1 cellular context compared by ENCODE assay signal in the genomic region with DNA sequence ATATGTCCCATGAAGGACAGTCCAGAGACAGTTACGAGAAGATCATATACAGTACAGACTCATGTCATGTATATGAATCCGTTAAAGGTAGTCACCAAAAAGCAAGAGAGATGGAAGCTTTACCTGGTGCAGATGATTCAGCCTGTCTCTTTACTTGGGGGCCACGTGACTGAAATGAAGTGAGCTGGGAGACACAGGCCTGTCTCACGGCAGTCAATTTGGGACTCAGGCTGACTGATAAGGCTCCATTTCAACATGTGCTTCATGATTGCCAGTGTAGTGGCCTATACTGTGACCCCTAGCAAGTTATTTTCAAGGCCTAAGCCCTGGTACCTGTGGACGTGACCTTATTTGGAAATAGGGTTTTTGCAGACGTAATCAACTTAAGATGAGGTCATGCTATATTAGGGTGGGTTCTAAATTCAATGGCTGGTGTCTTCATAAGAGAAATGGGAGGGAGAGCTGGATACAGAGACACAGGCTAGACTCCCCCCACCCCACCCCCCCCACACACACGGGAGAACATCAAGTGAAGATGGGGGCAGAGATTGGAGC.
TF ChIP-seq lines count a peak whose summit lies in the region.

No MANE protein-coding gene starts in this region.

TF ChIP-seq in K562, 482 proteins besides CTCF, POLR2A, EP300 and RAD21 (continued from another document and continues in another):
- peak in 1 of 2 experiments; percentile 26; a peak in 1 of 4 replicates for TF ChIP-seq MNT (conservative IDR thresholded peaks at IDR 0.05)
- TF ChIP-seq DDX20 (tag; IDR thresholded peaks at IDR 0.05; ENCODE audit: low read depth): no peak
- TF ChIP-seq NFE2L1 (tag; IDR thresholded peaks at IDR 0.05; ENCODE audit: borderline replicate concordance, low read depth): no peak
- TF ChIP-seq, protein P1, sequence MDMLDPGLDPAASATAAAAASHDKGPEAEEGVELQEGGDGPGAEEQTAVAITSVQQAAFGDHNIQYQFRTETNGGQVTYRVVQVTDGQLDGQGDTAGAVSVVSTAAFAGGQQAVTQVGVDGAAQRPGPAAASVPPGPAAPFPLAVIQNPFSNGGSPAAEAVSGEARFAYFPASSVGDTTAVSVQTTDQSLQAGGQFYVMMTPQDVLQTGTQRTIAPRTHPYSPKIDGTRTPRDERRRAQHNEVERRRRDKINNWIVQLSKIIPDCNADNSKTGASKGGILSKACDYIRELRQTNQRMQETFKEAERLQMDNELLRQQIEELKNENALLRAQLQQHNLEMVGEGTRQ (CRISPR knock-in tag; IDR thresholded peaks at IDR 0.05): peak; percentile 80
- TF ChIP-seq, protein P2, sequence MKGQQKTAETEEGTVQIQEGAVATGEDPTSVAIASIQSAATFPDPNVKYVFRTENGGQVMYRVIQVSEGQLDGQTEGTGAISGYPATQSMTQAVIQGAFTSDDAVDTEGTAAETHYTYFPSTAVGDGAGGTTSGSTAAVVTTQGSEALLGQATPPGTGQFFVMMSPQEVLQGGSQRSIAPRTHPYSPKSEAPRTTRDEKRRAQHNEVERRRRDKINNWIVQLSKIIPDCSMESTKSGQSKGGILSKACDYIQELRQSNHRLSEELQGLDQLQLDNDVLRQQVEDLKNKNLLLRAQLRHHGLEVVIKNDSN (CRISPR knock-in tag; IDR thresholded peaks at IDR 0.05): peak; percentile 80
- peak; percentile 54; the same call in 1 of the 2 replicates for TF ChIP-seq BHLHE40 (IDR thresholded peaks at IDR 0.05; ENCODE audit: low read length)
- TF ChIP-seq, protein P3, sequence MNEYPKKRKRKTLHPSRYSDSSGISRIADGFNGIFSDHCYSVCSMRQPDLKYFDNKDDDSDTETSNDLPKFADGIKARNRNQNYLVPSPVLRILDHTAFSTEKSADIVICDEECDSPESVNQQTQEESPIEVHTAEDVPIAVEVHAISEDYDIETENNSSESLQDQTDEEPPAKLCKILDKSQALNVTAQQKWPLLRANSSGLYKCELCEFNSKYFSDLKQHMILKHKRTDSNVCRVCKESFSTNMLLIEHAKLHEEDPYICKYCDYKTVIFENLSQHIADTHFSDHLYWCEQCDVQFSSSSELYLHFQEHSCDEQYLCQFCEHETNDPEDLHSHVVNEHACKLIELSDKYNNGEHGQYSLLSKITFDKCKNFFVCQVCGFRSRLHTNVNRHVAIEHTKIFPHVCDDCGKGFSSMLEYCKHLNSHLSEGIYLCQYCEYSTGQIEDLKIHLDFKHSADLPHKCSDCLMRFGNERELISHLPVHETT (CRISPR knock-in tag; conservative IDR thresholded peaks at IDR 0.05 in 1 of 2, IDR thresholded peaks at IDR 0.05 in 1 of 2): peak in 1 of 2 experiments; percentile 38; a peak in 1 of 4 replicates
- peak; percentile 72 for TF ChIP-seq MYC (IDR thresholded peaks at IDR 0.05; ENCODE audit: low read depth, low read length)
- no peak for TF ChIP-seq MYC (CRISPR knock-in tag; IDR thresholded peaks at IDR 0.05; ENCODE audit: borderline replicate concordance, low read depth)
- TF ChIP-seq RAD51 (IDR thresholded peaks at IDR 0.05; ENCODE audit: borderline replicate concordance, low read depth): peak; percentile 78
- TF ChIP-seq SOX6 (IDR thresholded peaks at IDR 0.05): 0 out of 2 replicates have a peak, but pooled peaks have one; percentile 9
- TF ChIP-seq CEBPG (CRISPR knock-in tag; IDR thresholded peaks at IDR 0.05): no peak
- no peak for TF ChIP-seq CEBPG (tag; conservative IDR thresholded peaks at IDR 0.05 in 1 of 2, IDR thresholded peaks at IDR 0.05 in 1 of 2)
- peak; percentile 66 for TF ChIP-seq TFE3 (CRISPR knock-in tag; IDR thresholded peaks at IDR 0.05)
- peak; percentile 41; the same call in 1 of the 2 replicates for TF ChIP-seq VEZF1 (CRISPR knock-in tag; IDR thresholded peaks at IDR 0.05)
- TF ChIP-seq MAX (CRISPR knock-in tag; IDR thresholded peaks at IDR 0.05): peak; percentile 38; the same call in 1 of the 2 replicates
- TF ChIP-seq, protein P4, sequence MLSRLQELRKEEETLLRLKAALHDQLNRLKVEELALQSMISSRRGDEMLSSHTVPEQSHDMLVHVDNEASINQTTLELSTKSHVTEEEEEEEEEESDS (CRISPR knock-in tag; IDR thresholded peaks at IDR 0.05): no peak
- no peak for TF ChIP-seq ZNF174 (CRISPR knock-in tag; IDR thresholded peaks at IDR 0.05)
- no peak for TF ChIP-seq HMGXB4 (CRISPR knock-in tag; IDR thresholded peaks at IDR 0.05)
- no peak for TF ChIP-seq ZZZ3 (IDR thresholded peaks at IDR 0.05)
- TF ChIP-seq ZKSCAN1 (IDR thresholded peaks at IDR 0.05; ENCODE audit: low read depth, low read length): no peak
- peak; percentile 10; the same call in 1 of the 2 replicates for TF ChIP-seq JUND (IDR thresholded peaks at IDR 0.05; ENCODE audit: borderline replicate concordance, low read depth, low read length)
- TF ChIP-seq JUND (tag; IDR thresholded peaks at IDR 0.05; ENCODE audit: borderline replicate concordance, low read depth, low read length): peak; percentile 34; the same call in 1 of the 3 replicates
- no peak for TF ChIP-seq KAT7 (CRISPR knock-in tag; IDR thresholded peaks at IDR 0.05; ENCODE audit: borderline replicate concordance)
- peak in 1 of 2 experiments; percentile 91; a peak in 2 of 4 replicates for TF ChIP-seq SRF (CRISPR knock-in tag; IDR thresholded peaks at IDR 0.05)
- TF ChIP-seq DACH1 (IDR thresholded peaks at IDR 0.05; ENCODE audit: partially characterized antibody): no peak
- TF ChIP-seq, protein P5, sequence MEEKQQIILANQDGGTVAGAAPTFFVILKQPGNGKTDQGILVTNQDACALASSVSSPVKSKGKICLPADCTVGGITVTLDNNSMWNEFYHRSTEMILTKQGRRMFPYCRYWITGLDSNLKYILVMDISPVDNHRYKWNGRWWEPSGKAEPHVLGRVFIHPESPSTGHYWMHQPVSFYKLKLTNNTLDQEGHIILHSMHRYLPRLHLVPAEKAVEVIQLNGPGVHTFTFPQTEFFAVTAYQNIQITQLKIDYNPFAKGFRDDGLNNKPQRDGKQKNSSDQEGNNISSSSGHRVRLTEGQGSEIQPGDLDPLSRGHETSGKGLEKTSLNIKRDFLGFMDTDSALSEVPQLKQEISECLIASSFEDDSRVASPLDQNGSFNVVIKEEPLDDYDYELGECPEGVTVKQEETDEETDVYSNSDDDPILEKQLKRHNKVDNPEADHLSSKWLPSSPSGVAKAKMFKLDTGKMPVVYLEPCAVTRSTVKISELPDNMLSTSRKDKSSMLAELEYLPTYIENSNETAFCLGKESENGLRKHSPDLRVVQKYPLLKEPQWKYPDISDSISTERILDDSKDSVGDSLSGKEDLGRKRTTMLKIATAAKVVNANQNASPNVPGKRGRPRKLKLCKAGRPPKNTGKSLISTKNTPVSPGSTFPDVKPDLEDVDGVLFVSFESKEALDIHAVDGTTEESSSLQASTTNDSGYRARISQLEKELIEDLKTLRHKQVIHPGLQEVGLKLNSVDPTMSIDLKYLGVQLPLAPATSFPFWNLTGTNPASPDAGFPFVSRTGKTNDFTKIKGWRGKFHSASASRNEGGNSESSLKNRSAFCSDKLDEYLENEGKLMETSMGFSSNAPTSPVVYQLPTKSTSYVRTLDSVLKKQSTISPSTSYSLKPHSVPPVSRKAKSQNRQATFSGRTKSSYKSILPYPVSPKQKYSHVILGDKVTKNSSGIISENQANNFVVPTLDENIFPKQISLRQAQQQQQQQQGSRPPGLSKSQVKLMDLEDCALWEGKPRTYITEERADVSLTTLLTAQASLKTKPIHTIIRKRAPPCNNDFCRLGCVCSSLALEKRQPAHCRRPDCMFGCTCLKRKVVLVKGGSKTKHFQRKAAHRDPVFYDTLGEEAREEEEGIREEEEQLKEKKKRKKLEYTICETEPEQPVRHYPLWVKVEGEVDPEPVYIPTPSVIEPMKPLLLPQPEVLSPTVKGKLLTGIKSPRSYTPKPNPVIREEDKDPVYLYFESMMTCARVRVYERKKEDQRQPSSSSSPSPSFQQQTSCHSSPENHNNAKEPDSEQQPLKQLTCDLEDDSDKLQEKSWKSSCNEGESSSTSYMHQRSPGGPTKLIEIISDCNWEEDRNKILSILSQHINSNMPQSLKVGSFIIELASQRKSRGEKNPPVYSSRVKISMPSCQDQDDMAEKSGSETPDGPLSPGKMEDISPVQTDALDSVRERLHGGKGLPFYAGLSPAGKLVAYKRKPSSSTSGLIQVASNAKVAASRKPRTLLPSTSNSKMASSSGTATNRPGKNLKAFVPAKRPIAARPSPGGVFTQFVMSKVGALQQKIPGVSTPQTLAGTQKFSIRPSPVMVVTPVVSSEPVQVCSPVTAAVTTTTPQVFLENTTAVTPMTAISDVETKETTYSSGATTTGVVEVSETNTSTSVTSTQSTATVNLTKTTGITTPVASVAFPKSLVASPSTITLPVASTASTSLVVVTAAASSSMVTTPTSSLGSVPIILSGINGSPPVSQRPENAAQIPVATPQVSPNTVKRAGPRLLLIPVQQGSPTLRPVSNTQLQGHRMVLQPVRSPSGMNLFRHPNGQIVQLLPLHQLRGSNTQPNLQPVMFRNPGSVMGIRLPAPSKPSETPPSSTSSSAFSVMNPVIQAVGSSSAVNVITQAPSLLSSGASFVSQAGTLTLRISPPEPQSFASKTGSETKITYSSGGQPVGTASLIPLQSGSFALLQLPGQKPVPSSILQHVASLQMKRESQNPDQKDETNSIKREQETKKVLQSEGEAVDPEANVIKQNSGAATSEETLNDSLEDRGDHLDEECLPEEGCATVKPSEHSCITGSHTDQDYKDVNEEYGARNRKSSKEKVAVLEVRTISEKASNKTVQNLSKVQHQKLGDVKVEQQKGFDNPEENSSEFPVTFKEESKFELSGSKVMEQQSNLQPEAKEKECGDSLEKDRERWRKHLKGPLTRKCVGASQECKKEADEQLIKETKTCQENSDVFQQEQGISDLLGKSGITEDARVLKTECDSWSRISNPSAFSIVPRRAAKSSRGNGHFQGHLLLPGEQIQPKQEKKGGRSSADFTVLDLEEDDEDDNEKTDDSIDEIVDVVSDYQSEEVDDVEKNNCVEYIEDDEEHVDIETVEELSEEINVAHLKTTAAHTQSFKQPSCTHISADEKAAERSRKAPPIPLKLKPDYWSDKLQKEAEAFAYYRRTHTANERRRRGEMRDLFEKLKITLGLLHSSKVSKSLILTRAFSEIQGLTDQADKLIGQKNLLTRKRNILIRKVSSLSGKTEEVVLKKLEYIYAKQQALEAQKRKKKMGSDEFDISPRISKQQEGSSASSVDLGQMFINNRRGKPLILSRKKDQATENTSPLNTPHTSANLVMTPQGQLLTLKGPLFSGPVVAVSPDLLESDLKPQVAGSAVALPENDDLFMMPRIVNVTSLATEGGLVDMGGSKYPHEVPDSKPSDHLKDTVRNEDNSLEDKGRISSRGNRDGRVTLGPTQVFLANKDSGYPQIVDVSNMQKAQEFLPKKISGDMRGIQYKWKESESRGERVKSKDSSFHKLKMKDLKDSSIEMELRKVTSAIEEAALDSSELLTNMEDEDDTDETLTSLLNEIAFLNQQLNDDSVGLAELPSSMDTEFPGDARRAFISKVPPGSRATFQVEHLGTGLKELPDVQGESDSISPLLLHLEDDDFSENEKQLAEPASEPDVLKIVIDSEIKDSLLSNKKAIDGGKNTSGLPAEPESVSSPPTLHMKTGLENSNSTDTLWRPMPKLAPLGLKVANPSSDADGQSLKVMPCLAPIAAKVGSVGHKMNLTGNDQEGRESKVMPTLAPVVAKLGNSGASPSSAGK (IDR thresholded peaks at IDR 0.05): peak; percentile 41; the same call in 1 of the 2 replicates
